In the genomic region with DNA sequence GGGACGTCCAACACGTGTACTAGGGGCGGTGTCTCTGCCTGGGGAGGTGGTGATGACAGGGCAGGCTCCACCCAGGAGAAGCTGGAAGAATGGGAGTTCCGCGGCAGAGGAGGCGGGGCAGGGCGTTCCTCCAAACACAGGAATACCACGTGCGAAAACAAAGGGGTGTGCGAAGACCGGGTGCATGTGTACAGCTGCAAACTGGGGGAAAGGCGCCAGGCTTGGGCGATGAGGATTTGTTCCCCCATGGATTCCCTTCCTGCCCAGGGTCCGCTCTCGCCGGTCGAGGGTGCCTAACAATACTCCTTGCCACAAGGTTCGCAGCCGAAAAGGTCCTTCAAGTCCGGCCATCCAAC, we compare ENCODE assay signal across 8 cellular contexts. TPM values are rescaled to one million over a fixed set of nuclear protein-coding genes. Genes with fewer than 3 reads are reported as not detected.
DNase-seq lines count a peak whose midpoint lies in the region; ATAC-seq and TF ChIP-seq lines count a peak whose summit lies in the region.

No MANE protein-coding gene starts in this region.

- peak overlapping the region; percentile 57 to 79 (median 72) for H3K27ac ChIP-seq in esophagus muscularis mucosa (replicated peaks in 1 of 4)

- in situ Hi-C loops in ACHN (cut with HindIII; ENCODE audit: low pct_ligation_motif_present, low pct_unique_long_range_greater_than_20kb, low sequenced_read_pairs) = no loop called here

- no peak for TF ChIP-seq EP300 in esophagus muscularis mucosa (IDR thresholded peaks at IDR 0.05)

- no peak for TF ChIP-seq CTCF in esophagus muscularis mucosa (IDR thresholded peaks at IDR 0.05)

- no peaks in the 10 kb centered on the region for H3K27me3 ChIP-seq in esophagus muscularis mucosa

- H3K4me1 ChIP-seq in esophagus muscularis mucosa = peaks cover 8 to 35% (median 22%) of the 10 kb centered on the region in 4 donors

- peak overlapping the region; percentile 66 to 84 (median 78) for H3K4me3 ChIP-seq in esophagus muscularis mucosa

- intact Hi-C loops in esophagus muscularis mucosa (cut with DNase I) = loop anchor here (2.0 kb wide), 1 partner anchor 58 kb away; a partner anchor contains a TSS

- ATAC-seq in GM19025 (IDR thresholded peaks at IDR 0.05; ENCODE audit: low read depth, unreplicated experiment) = peak; percentile 2

- no peak for TF ChIP-seq POLR2A in esophagus muscularis mucosa (IDR thresholded peaks at IDR 0.05; ENCODE audit: low read depth)

- no peaks in the 10 kb centered on the region for H3K9me3 ChIP-seq in esophagus muscularis mucosa

- H3K36me3 ChIP-seq in esophagus muscularis mucosa = peaks cover 0 to 16% (median 10%) of the 10 kb centered on the region in 4 donors

- DNase-seq in ACHN = peak; percentile 77
- DNase-seq in HS-27A (ENCODE audit: low read depth) = peak; percentile 66
- DNase-seq in NOMO-1 (lab: John Stamatoyannopoulos, UW; ENCODE audit: unreplicated experiment in 2 of 2) = peak; percentile 74 to 77
- DNase-seq in activated T-cell treated with anti-CD3 and anti-CD28 coated beads for 4 hours = peak; percentile 33
- peak; percentile 95 for DNase-seq in esophagus muscularis mucosa (ENCODE audit: extremely low spot score)
- peak; percentile 86 for DNase-seq in myocyte (ENCODE audit: low read depth)
- peak in 5 of 6 experiments; percentile 30 to 70 (median 57) for DNase-seq in stimulated activated naive CD4-positive, alpha-beta T cell (lab: John Stamatoyannopoulos, UW)

- WGBS in esophagus muscularis mucosa = 0% methylated on average over 20 of the region's 20 CpGs

RNA-seq across cellular contexts. Expression of a gene that starts 0.5 kb away (rescaled TPM):
- 1 to 10 TPM; 4.6 to 9.5 (median 7.7) TPM for total RNA-seq in esophagus muscularis mucosa
- total RNA-seq in myocyte = 13.3 and 20.1 TPM in 2 replicates
- 16.1 TPM for polyA plus RNA-seq in myocyte (2012)

RNA-seq across cellular contexts. Expression of a gene that starts 53.8 kb away (rescaled TPM):
- total RNA-seq in esophagus muscularis mucosa (10 to 100 TPM; 16.7 to 22.8 (median 18.4) TPM), myocyte (18.9 and 24.5 TPM in 2 replicates)
- polyA plus RNA-seq in myocyte (2012) = 18.9 TPM

RNA-seq across cellular contexts. Expression of a gene that starts 57.7 kb away (rescaled TPM):
- total RNA-seq in esophagus muscularis mucosa (1 to 10 TPM; 3.6 to 7.4 (median 5.1) TPM), myocyte (1.7 and 4.9 TPM in 2 replicates)
- 3.1 TPM for polyA plus RNA-seq in myocyte (2012)

Comparison
In these comparisons a context has a peak if more than half of its experiments do, and no peak if none do; other contexts are left out.
1. Peak in every context shown above with its lines: DNase-seq, ATAC-seq, H3K4me3 ChIP-seq and H3K27ac ChIP-seq.
2. DNase-seq: peak in every context shown above with its lines; median percentile 95 in esophagus muscularis mucosa; 86 in myocyte; 77 in ACHN; 76 in NOMO-1; 66 in HS-27A; 57 in stimulated activated naive CD4-positive, alpha-beta T cell; 33 in activated T-cell treated with anti-CD3 and anti-CD28 coated beads for 4 hours.